Comparison of ENCODE assay signal across 15 cellular contexts in genomic region chr3:125061646-125062045, GRCh38. TPM values are rescaled to one million over a fixed set of nuclear protein-coding genes. Genes with fewer than 3 reads are reported as not detected.
DNase-seq lines count a peak whose midpoint lies in the region; ATAC-seq, FAIRE-seq and TF ChIP-seq lines count a peak whose summit lies in the region.
"Had no signal": no experiment of that assay in that cellular context is flagged by ENCODE, and none has a peak within 500 bp of the region (broad histone marks: within the 10 kb centered on the region; RNA-seq: fewer than 3 reads in every experiment).

No MANE protein-coding gene starts in this region.

- WGBS in pancreas, 2 donors, result 91 to 94% methylated on average over 5 of the region's 5 CpGs

- ATAC-seq in Right ventricle myocardium inferior (peak; percentile 1), left ventricle myocardium superior (peak; percentile 6), pancreas (no peak)
- ATAC-seq in activated naive CD4-positive, alpha-beta T cell treated with anti-CD3 and anti-CD28 coated beads, Interleukin-2, amount 50 U/mL, for 72 hours, result no peak

- FAIRE-seq in pancreas (lab: Jason Lieb, UNC), result no peak
- FAIRE-seq: A204.1 had no signal

- H3K4me3 ChIP-seq in SJCRH30, result no peak overlapping the region
- no peak overlapping the region for H3K4me3 ChIP-seq in pancreas

- H3K27me3 ChIP-seq in SJCRH30 (no peaks in the 10 kb centered on the region), pancreas (no peaks in the 10 kb centered on the region)

- H3K36me3 ChIP-seq in SJCRH30, result no peaks in the 10 kb centered on the region
- no peaks in the 10 kb centered on the region for H3K36me3 ChIP-seq in pancreas

- H3K27ac ChIP-seq in SJCRH30 (no peak overlapping the region), pancreas (no peak overlapping the region)

- no peak overlapping the region for H3K4me3 Mint-ChIP-seq in progenitor cell of endocrine pancreas (ENCODE audit: low read depth)
- H3K4me3 Mint-ChIP-seq: activated naive CD4-positive, alpha-beta T cell treated with anti-CD3 and anti-CD28 coated beads, Interleukin-2, amount 50 U/mL, for 24 hours had no signal

- DNase-seq in Right ventricle myocardium inferior (ENCODE audit: missing footprints) (no peak), cardiac septum (ENCODE audit: low spot score) (no peak), left ventricle myocardium superior (no peak), progenitor cell of endocrine pancreas (ENCODE audit: low spot score, unreplicated experiment) (no peak), SJCRH30 (no peak), NCI-H748 (lab: John Stamatoyannopoulos, UW; ENCODE audit: unreplicated experiment) (no peak), pancreas (no peak)
- no peak for DNase-seq in activated naive CD4-positive, alpha-beta T cell treated with anti-CD3 and anti-CD28 coated beads, Interleukin-2, amount 50 U/mL, for 72 hours (ENCODE audit: low spot score in 2 of 2)
- DNase-seq: cerebellar nuclear complex, GOT3, NCI-H1105 treated with DMSO at 0.1 percent for 48 hours, NCI-H2227 treated with DMSO at 0.1 percent for 48 hours, posterior cingulate gyrus had no signal

- no peaks in the 10 kb centered on the region for H3K36me3 Mint-ChIP-seq in progenitor cell of endocrine pancreas (ENCODE audit: insufficient read depth)
- H3K36me3 Mint-ChIP-seq in activated naive CD4-positive, alpha-beta T cell treated with anti-CD3 and anti-CD28 coated beads, Interleukin-2, amount 50 U/mL, for 72 hours, result no peaks in the 10 kb centered on the region

- no peaks in the 10 kb centered on the region for H3K9me3 ChIP-seq in SJCRH30 (replicated peaks)
- no peaks in the 10 kb centered on the region for H3K9me3 ChIP-seq in pancreas

- peak overlapping the region; percentile 4 for H3K27ac Mint-ChIP-seq in progenitor cell of endocrine pancreas
- H3K27ac Mint-ChIP-seq in activated naive CD4-positive, alpha-beta T cell treated with anti-CD3 and anti-CD28 coated beads, Interleukin-2, amount 50 U/mL, for 72 hours, result no peak overlapping the region

- intact Hi-C loops in Right ventricle myocardium inferior (cut with DNase I) (loop anchor here (2.0 to 5.0 kb wide), 2 partner anchors 56 to 79 kb away; no protein-coding TSS in a partner anchor), cardiac septum (cut with DNase I) (no loop called here), left ventricle myocardium superior (cut with micrococcal nuclease) (loop anchor here (5.0 kb wide), 1 partner anchor 81 kb away; no protein-coding TSS in a partner anchor), pancreas (cut with DNase I) (no loop called here)

- peaks cover 21% of the 10 kb centered on the region for H3K4me1 Mint-ChIP-seq in progenitor cell of endocrine pancreas (ENCODE audit: low read depth)

- TF ChIP-seq CTCF in progenitor cell of endocrine pancreas (IDR thresholded peaks at IDR 0.05; ENCODE audit: unreplicated experiment) (no peak), pancreas (IDR thresholded peaks at IDR 0.05) (no peak)

- H3K4me1 ChIP-seq in SJCRH30 (peaks cover 27% of the 10 kb centered on the region), pancreas (peaks cover 3 to 12% (median 11%) of the 10 kb centered on the region in 3 donors)

- peaks cover 39% of the 10 kb centered on the region for H3K27me3 Mint-ChIP-seq in progenitor cell of endocrine pancreas

- peaks cover 7% of the 10 kb centered on the region for H3K9me3 Mint-ChIP-seq in progenitor cell of endocrine pancreas (ENCODE audit: low read depth)
- no peaks in the 10 kb centered on the region for H3K9me3 Mint-ChIP-seq in activated naive CD4-positive, alpha-beta T cell treated with anti-CD3 and anti-CD28 coated beads, Interleukin-2, amount 50 U/mL, for 72 hours
- H3K9me3 Mint-ChIP-seq: activated naive CD4-positive, alpha-beta T cell treated with anti-CD3 and anti-CD28 coated beads, Interleukin-2, amount 50 U/mL, for 24 hours had no signal

RNA-seq across cellular contexts. Expression of gene HEG1, which starts 5.8 kb away (rescaled TPM):
- total RNA-seq in Right ventricle myocardium inferior, result 95.0 TPM
- 151 TPM for total RNA-seq in cardiac septum
- total RNA-seq in left ventricle myocardium superior, result 102 TPM
- total RNA-seq in progenitor cell of endocrine pancreas, result 4.1 and 7.2 TPM in 2 replicates
- total RNA-seq in activated naive CD4-positive, alpha-beta T cell treated with anti-CD3 and anti-CD28 coated beads, Interleukin-2, amount 50 U/mL, for 72 hours, result 10 to 100 TPM in 1 of 2 donors, 1 to 10 TPM in 1; 9.8 to 13.9 TPM
- 23.3 and 23.9 TPM in 2 replicates for total RNA-seq in SJCRH30 (2014; rRNA removed; shearing (Covaris generic))
- total RNA-seq in pancreas, result 10 to 100 TPM; 19.7 to 36.6 (median 22.2) TPM
- polyA plus RNA-seq in pancreas, result 10 to 100 TPM in 1 of 2 donors, 1 to 10 TPM in 1; 9.6 to 11.3 TPM

Comparison
In these comparisons a context has a peak if more than half of its experiments do, and no peak if none do; other contexts are left out.
1. intact Hi-C loops: an anchor here in Right ventricle myocardium inferior (2.0 to 5.0 kb wide) and left ventricle myocardium superior (5.0 kb wide); none called in cardiac septum and pancreas.
2. ATAC-seq: peak in Right ventricle myocardium inferior (single experiment) and left ventricle myocardium superior (single experiment); none in activated naive CD4-positive, alpha-beta T cell treated with anti-CD3 and anti-CD28 coated beads, Interleukin-2, amount 50 U/mL, for 72 hours (0 of 2) and pancreas (0 of 4).